ENCODE assay signal across 17 cellular contexts in the genomic region with DNA sequence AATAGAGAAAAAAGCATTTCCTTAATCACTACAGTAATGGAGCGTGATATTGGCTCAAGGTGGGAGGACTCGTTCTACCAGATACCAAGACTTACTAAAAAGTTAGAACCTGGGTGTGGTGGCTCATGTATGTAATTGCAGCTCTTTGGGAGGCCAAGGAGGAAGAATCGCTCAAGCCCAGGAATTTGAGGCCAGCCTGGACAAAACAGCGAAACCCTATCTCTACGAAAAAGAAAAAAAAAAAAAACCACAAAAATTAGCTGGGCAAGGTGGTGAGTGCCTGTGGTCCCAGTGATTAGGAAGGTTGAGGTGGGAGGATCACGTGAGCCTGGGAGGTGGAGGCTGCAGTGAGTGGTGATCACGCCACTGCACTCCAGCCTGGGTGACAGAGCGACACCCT. TPM values are rescaled to one million over a fixed set of nuclear protein-coding genes. Genes with fewer than 3 reads are reported as not detected.
DNase-seq lines count a peak whose midpoint lies in the region; ATAC-seq and TF ChIP-seq lines count a peak whose summit lies in the region.
"Had no signal": no experiment of that assay in that cellular context is flagged by ENCODE, and none has a peak within 500 bp of the region (broad histone marks: within the 10 kb centered on the region; RNA-seq: fewer than 3 reads in every experiment).

No MANE protein-coding gene starts in this region.

- no peaks in the 10 kb centered on the region for H3K36me3 Mint-ChIP-seq in activated naive CD4-positive, alpha-beta T cell treated with anti-CD3 and anti-CD28 coated beads, Interleukin-2, amount 50 U/mL, for 72 hours
- no peaks in the 10 kb centered on the region for H3K36me3 Mint-ChIP-seq in nephron progenitor cell (ENCODE audit: low read depth)

- intact Hi-C loops in HCT116 (cut with micrococcal nuclease), result no loop called here

- no peaks in the 10 kb centered on the region for H3K27me3 ChIP-seq in HCT116 (ENCODE audit: insufficient read depth, low read length)
- no peaks in the 10 kb centered on the region for H3K27me3 ChIP-seq in trophoblast cell (ENCODE audit: insufficient read depth, low read length)
- H3K27me3 ChIP-seq: BLaER1 treated with 17β-estradiol and CSF1 and Interleukin-3, amounts not matched to agents 10 nM and 100 nM had no signal

- H2AK5ac ChIP-seq in trophoblast cell (ENCODE audit: low read length), result no peak overlapping the region

- H3K36me3 ChIP-seq in HCT116 (ENCODE audit: control insufficient read depth in 1 of 2, insufficient read depth in 2 of 2, low read length in 2 of 2) (no peaks in the 10 kb centered on the region), trophoblast cell (ENCODE audit: control insufficient read depth in 1 of 2, insufficient read depth in 2 of 2, low read length in 2 of 2) (no peaks in the 10 kb centered on the region)
- H3K36me3 ChIP-seq: BLaER1 treated with 17β-estradiol and CSF1 and Interleukin-3, amounts not matched to agents 10 nM and 100 nM had no signal

- H3K9ac ChIP-seq in HCT116 (ENCODE audit: low read length) (no peak overlapping the region), trophoblast cell (ENCODE audit: low read length) (no peak overlapping the region)
- H3K9ac ChIP-seq: BLaER1 treated with 17β-estradiol and CSF1 and Interleukin-3, amounts not matched to agents 10 nM and 100 nM; GM23248 had no signal

- DNase-seq in HCT116 (ENCODE audit: low read depth, low spot score) (peak; percentile 6), M059J (ENCODE audit: low read depth) (peak; percentile 12), epithelial cell of esophagus (ENCODE audit: low read depth) (peak; percentile 94), trophoblast cell (peak; percentile 83 to 92), epidermal melanocyte (ENCODE audit: insufficient read length, low spot score) (no peak), nephron progenitor cell (no peak)
- DNase-seq in activated naive CD4-positive, alpha-beta T cell treated with anti-CD3 and anti-CD28 coated beads, Interleukin-2, amount 50 U/mL, for 72 hours (ENCODE audit: low spot score in 2 of 2), result no peak
- DNase-seq: DMS 273 treated with DMSO at 0.1 percent for 48 hours, GDM1, GM23248, NCI-H1436, NCI-H2081, NCI-H510A, SHP77 had no signal

- no CpG with 5 or more reads among the region's 8 CpGs for WGBS in trophoblast cell (ENCODE audit: extremely low coverage, insufficient coverage, insufficient read length)

- H4K8ac ChIP-seq in trophoblast cell (ENCODE audit: low read depth, low read length), result no peak overlapping the region

- TF ChIP-seq CTCF in HCT116 (IDR thresholded peaks at IDR 0.05 in 2 of 3, conservative IDR thresholded peaks at IDR 0.05 in 1 of 3; ENCODE audit: borderline replicate concordance in 1 of 3, insufficient read depth in 1 of 3, low read depth in 2 of 3, low read length in 2 of 3) (no peak), epithelial cell of esophagus (IDR thresholded peaks at IDR 0.05; ENCODE audit: insufficient read depth, low read depth, low read length, missing control alignments) (peak; percentile 32), nephron progenitor cell (IDR thresholded peaks at IDR 0.05) (no peak)

- H3K14ac ChIP-seq in trophoblast cell (ENCODE audit: low read length), result no peak overlapping the region

- H3K9me3 ChIP-seq in HCT116 (ENCODE audit: control insufficient read depth in 1 of 2, insufficient read depth in 1 of 2, low read depth in 1 of 2, low read length in 2 of 2) (no peaks in the 10 kb centered on the region), trophoblast cell (ENCODE audit: insufficient read depth, low read depth, low read length) (no peaks in the 10 kb centered on the region)
- H3K9me3 ChIP-seq: A549 had no signal

- no peak overlapping the region for H4K12ac ChIP-seq in trophoblast cell (ENCODE audit: low read depth, low read length)

- no TSS peak for BruUV-seq in HCT116 (replicated peaks; lab: Mats Ljungman, UMichigan)

- no peak overlapping the region for H2BK120ac ChIP-seq in trophoblast cell (ENCODE audit: insufficient read depth, low read length, poor library complexity)

- H3K79me2 ChIP-seq in HCT116 (ENCODE audit: insufficient read depth, low read length), result no peaks in the 10 kb centered on the region
- no peaks in the 10 kb centered on the region for H3K79me2 ChIP-seq in trophoblast cell (ENCODE audit: control insufficient read depth, insufficient read depth, low read length, poor library complexity)

- H3K18ac ChIP-seq in trophoblast cell (ENCODE audit: low read length), result no peak overlapping the region

- H3K27ac Mint-ChIP-seq in activated naive CD4-positive, alpha-beta T cell treated with anti-CD3 and anti-CD28 coated beads, Interleukin-2, amount 50 U/mL, for 72 hours, result no peak overlapping the region
- H3K27ac Mint-ChIP-seq in nephron progenitor cell, result no peak overlapping the region

- H3K9me2 ChIP-seq in HCT116 (ENCODE audit: insufficient read depth), result no peaks in the 10 kb centered on the region

- H2BK5ac ChIP-seq in trophoblast cell (ENCODE audit: low read depth, low read length, poor library complexity), result no peak overlapping the region

- no peak for TF ChIP-seq RAD21 in HCT116 (IDR thresholded peaks at IDR 0.05; ENCODE audit: low read depth)

- POLR2A ChIA-PET in HCT116 (lab: Charles Lee), result no interaction called here

- TF ChIP-seq POLR2A in HCT116 (IDR thresholded peaks at IDR 0.05; ENCODE audit: borderline replicate concordance, extremely low read depth, insufficient read depth, insufficient read length), result no peak

- H3K27ac ChIP-seq in HCT116 (ENCODE audit: low read depth, low read length), result no peak overlapping the region
- H3K27ac ChIP-seq in trophoblast cell (ENCODE audit: low read depth, low read length), result no peak overlapping the region
- H3K27ac ChIP-seq: A549; BLaER1 treated with 17β-estradiol and CSF1 and Interleukin-3, amounts not matched to agents 10 nM and 100 nM; GM23248 had no signal

- H3K23ac ChIP-seq in trophoblast cell (ENCODE audit: low read length), result no peak overlapping the region

- H3K4me1 Mint-ChIP-seq in nephron progenitor cell, result no peaks in the 10 kb centered on the region

- H2BK12ac ChIP-seq in trophoblast cell (ENCODE audit: low read length), result no peak overlapping the region

- CTCF ChIA-PET in HCT116 (lab: Charles Lee), result no interaction called here

- H3K4me2 ChIP-seq in HCT116 (ENCODE audit: low read length), result no peak overlapping the region
- H3K4me2 ChIP-seq in trophoblast cell (ENCODE audit: low read length), result no peak overlapping the region
- H3K4me2 ChIP-seq: A549 had no signal

- RAD21 ChIA-PET in HCT116 (lab: Charles Lee; ENCODE audit: low non-redundant PET in 1 of 2, low total read pairs in 2 of 2, uncharacterized antibody in 2 of 2, unreplicated experiment in 2 of 2), result no interaction called here

- H3K79me1 ChIP-seq in trophoblast cell (ENCODE audit: low read length), result no peaks in the 10 kb centered on the region

- H3K4me3 ChIP-seq in HCT116 (replicated peaks in 1 of 2; ENCODE audit: low read depth in 1 of 2, low read length in 2 of 2), result no peak overlapping the region
- no peak overlapping the region for H3K4me3 ChIP-seq in epithelial cell of esophagus (ENCODE audit: low read length)
- no peak overlapping the region for H3K4me3 ChIP-seq in trophoblast cell (ENCODE audit: low read depth, low read length)
- H3K4me3 ChIP-seq: A549; BLaER1 treated with 17β-estradiol and CSF1 and Interleukin-3, amounts not matched to agents 10 nM and 100 nM; GM23248 had no signal

- H3K27me3 Mint-ChIP-seq in nephron progenitor cell (ENCODE audit: low read depth, poor library complexity), result peaks cover 8% of the 10 kb centered on the region

- no peak overlapping the region for H4K91ac ChIP-seq in trophoblast cell (ENCODE audit: low read depth, low read length)

- no peak overlapping the region for H2AFZ ChIP-seq in HCT116 (ENCODE audit: low read depth, low read length, poor library complexity, severe bottlenecking)
- no peak overlapping the region for H2AFZ ChIP-seq in trophoblast cell (ENCODE audit: insufficient read depth, low read length, poor library complexity)
- H2AFZ ChIP-seq: GM23248 had no signal

- H3K4me3 Mint-ChIP-seq in nephron progenitor cell, result no peak overlapping the region

- no peaks in the 10 kb centered on the region for H4K20me1 ChIP-seq in HCT116 (ENCODE audit: insufficient read depth)
- H4K20me1 ChIP-seq: BLaER1 treated with 17β-estradiol and CSF1 and Interleukin-3, amounts not matched to agents 10 nM and 100 nM had no signal

- H3K9me3 Mint-ChIP-seq in activated naive CD4-positive, alpha-beta T cell treated with anti-CD3 and anti-CD28 coated beads, Interleukin-2, amount 50 U/mL, for 72 hours, result no peaks in the 10 kb centered on the region
- peaks cover 5% of the 10 kb centered on the region for H3K9me3 Mint-ChIP-seq in nephron progenitor cell

- no peak for ATAC-seq in HCT116
- no peak for ATAC-seq in activated naive CD4-positive, alpha-beta T cell treated with anti-CD3 and anti-CD28 coated beads, Interleukin-2, amount 50 U/mL, for 72 hours
- no peak for ATAC-seq in HG02884 (IDR thresholded peaks at IDR 0.05; ENCODE audit: unreplicated experiment)

- no peak overlapping the region for H3K4ac ChIP-seq in trophoblast cell (ENCODE audit: low read depth, low read length)

- H3K4me1 ChIP-seq in HCT116 (ENCODE audit: control insufficient read depth in 1 of 2, insufficient read depth in 2 of 2, low read length in 2 of 2) (peaks cover 0 to 3% of the 10 kb centered on the region in 2 experiments; a peak in 1 of 4 replicates), trophoblast cell (ENCODE audit: control insufficient read depth in 1 of 2, insufficient read depth in 2 of 2, low read length in 2 of 2) (no peaks in the 10 kb centered on the region)
- H3K4me1 ChIP-seq: A549 had no signal

TF ChIP-seq in HCT116, 20 proteins besides CTCF, POLR2A, EP300 and RAD21:
- TF ChIP-seq CEBPB (IDR thresholded peaks at IDR 0.05; ENCODE audit: low read depth), result no peak; the same call in 1 of the 2 replicates
- no peak for TF ChIP-seq SRF (IDR thresholded peaks at IDR 0.05; ENCODE audit: low read depth)
- TF ChIP-seq JUND (IDR thresholded peaks at IDR 0.05), result no peak

RNA-seq across cellular contexts. Expression of gene ATRN, which starts 24.0 kb away (rescaled TPM):
- total RNA-seq in HCT116 (2021; ENCODE audit: unreplicated experiment), result 24.4 TPM
- polyA plus RNA-seq in HCT116 (2012), result 17.5 and 17.9 TPM in 2 replicates
- total RNA-seq in M059J (2014; rRNA removed; shearing (Covaris generic)), result 16.5 and 33.7 TPM in 2 replicates
- 11.8 TPM in 2 replicates for polyA plus RNA-seq in trophoblast cell (2013)
- total RNA-seq in activated naive CD4-positive, alpha-beta T cell treated with anti-CD3 and anti-CD28 coated beads, Interleukin-2, amount 50 U/mL, for 72 hours, result 10 to 100 TPM in 1 of 2 donors, 1 to 10 TPM in 1; 7.4 to 10.6 TPM

RNA-seq across cellular contexts. Expression of gene DNAAF9, which starts 39.3 kb away (rescaled TPM):
- 4.6 TPM for total RNA-seq in HCT116 (2021; ENCODE audit: unreplicated experiment)
- polyA plus RNA-seq in HCT116 (2012), result 2.8 and 3.4 TPM in 2 replicates
- total RNA-seq in M059J (2014; rRNA removed; shearing (Covaris generic)), result 3.0 and 7.6 TPM in 2 replicates
- 6.1 and 6.2 TPM in 2 replicates for polyA plus RNA-seq in trophoblast cell (2013)
- 1 to 10 TPM in 1 of 2 donors, under 1 TPM in 1; 0.66 to 2.4 TPM for total RNA-seq in activated naive CD4-positive, alpha-beta T cell treated with anti-CD3 and anti-CD28 coated beads, Interleukin-2, amount 50 U/mL, for 72 hours

Comparison
In these comparisons a context has a peak if more than half of its experiments do, and no peak if none do; other contexts are left out.
1. DNase-seq: peak in HCT116 (single experiment), M059J (single experiment), epithelial cell of esophagus (single experiment) and trophoblast cell (2 of 2); none in activated naive CD4-positive, alpha-beta T cell treated with anti-CD3 and anti-CD28 coated beads, Interleukin-2, amount 50 U/mL, for 72 hours (0 of 2), epidermal melanocyte (single experiment) and nephron progenitor cell (single experiment).